24 cellular contexts compared by ENCODE assay signal in the genomic region with DNA sequence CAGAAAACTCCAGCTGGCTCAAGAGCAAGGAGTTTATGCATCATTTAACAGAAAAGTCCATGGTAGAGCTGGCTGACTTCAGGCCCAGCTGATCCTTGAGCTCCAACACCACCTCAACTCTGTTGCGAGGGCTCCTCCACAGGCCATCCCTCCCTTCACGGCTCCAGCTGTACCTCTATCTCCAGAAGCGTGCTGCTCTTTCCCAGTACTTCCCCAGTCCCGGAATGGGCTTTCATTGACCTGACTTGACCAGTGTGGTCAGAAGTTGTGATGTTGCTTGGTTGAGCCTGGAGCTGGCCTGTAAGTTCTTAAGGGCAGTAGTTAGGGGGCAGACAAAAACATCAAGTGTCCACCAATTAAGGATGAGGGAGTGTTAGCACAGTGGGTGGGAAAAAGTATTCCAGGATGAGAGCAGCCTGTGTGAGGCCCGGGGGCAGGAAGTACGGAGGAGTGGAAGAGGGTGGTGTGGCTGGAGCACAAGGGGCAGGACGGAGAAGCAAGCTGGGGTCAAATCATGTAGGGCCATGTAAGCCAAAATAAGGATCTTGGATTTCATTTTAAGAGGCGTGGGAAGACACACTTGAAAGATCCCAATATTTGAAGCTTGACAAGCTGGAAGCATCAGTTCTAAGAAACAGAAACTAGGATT. TPM values are rescaled to one million over a fixed set of nuclear protein-coding genes. Genes with fewer than 3 reads are reported as not detected.
"Had no signal": no experiment of that assay in that cellular context is flagged by ENCODE, and none has a peak within 500 bp of the region (broad histone marks: within the 10 kb centered on the region; RNA-seq: fewer than 3 reads in every experiment).

No MANE protein-coding gene starts in this region.

- DNase-seq: activated CD4-positive, alpha-beta T cell treated with anti-CD3 and anti-CD28 coated beads, Interleukin-2, amount 10 ng/mL, durations not matched to agents 7 days and 5 days; activated CD8-positive, alpha-beta T cell treated with anti-CD3 and anti-CD28 coated beads, Interleukin-2, amount 10 ng/mL, durations not matched to agents 7 days and 5 days; aorta; dermis blood vessel endothelial cell; effector CD8-positive, alpha-beta T cell; foreskin keratinocyte; glutamatergic neuron; hippocampal formation; lower lobe of right lung; naive thymus-derived CD4-positive, alpha-beta T cell; ovary; spleen; stimulated activated CD4-positive, alpha-beta T cell treated with anti-CD3 and anti-CD28 coated beads, Interleukin-4, amount 100 ng/mL, for 1 hour; stimulated activated naive CD4-positive, alpha-beta T cell; T-helper 17 cell; testis; trophoblast cell had no signal

- H3K27me3 Mint-ChIP-seq: activated CD4-positive, alpha-beta T cell treated with anti-CD3 and anti-CD28 coated beads, Interleukin-2, amount 10 ng/mL, durations not matched to agents 7 days and 5 days; activated T-helper 17 cell treated with anti-CD3 and anti-CD28 coated beads, Interleukin-2, amount 50 U/mL, for 72 hours; brain; naive thymus-derived CD4-positive, alpha-beta T cell; T-helper 17 cell had no signal

- H3K4me3 Mint-ChIP-seq: activated CD4-positive, alpha-beta T cell treated with anti-CD3 and anti-CD28 coated beads, Interleukin-2, amount 10 ng/mL, durations not matched to agents 7 days and 5 days; activated CD8-positive, alpha-beta T cell treated with anti-CD3 and anti-CD28 coated beads, Interleukin-2, amount 10 ng/mL, durations not matched to agents 7 days and 5 days; activated T-helper 17 cell treated with anti-CD3 and anti-CD28 coated beads, Interleukin-2, amount 50 U/mL, for 72 hours; brain; naive thymus-derived CD4-positive, alpha-beta T cell; T-helper 17 cell had no signal

- H3K4me1 ChIP-seq: foreskin keratinocyte, lower lobe of right lung, prostate gland, testis, vagina had no signal

- H3K9me3 ChIP-seq: lower lobe of right lung, neutrophil, ovary, prostate gland, spleen, testis, vagina had no signal

- H3K27ac ChIP-seq: foreskin keratinocyte, lower lobe of right lung, neutrophil, ovary, prostate gland, spleen, testis, vagina had no signal

- H3K9me3 Mint-ChIP-seq: activated CD4-positive, alpha-beta T cell treated with anti-CD3 and anti-CD28 coated beads, Interleukin-2, amount 10 ng/mL, durations not matched to agents 7 days and 5 days; activated naive CD4-positive, alpha-beta T cell treated with anti-CD3 and anti-CD28 coated beads, Interleukin-2, amount 50 U/mL, for 72 hours; activated T-helper 17 cell treated with anti-CD3 and anti-CD28 coated beads, Interleukin-2, amount 50 U/mL, for 72 hours; brain; naive thymus-derived CD4-positive, alpha-beta T cell had no signal

- H3K27me3 ChIP-seq: foreskin keratinocyte, neutrophil, ovary, spleen, testis, vagina had no signal

- H3K4me3 ChIP-seq: lower lobe of right lung, ovary, prostate gland, spleen, testis, vagina had no signal

- H3K36me3 ChIP-seq: ovary, prostate gland had no signal

- H3K27ac Mint-ChIP-seq: activated CD4-positive, alpha-beta T cell treated with anti-CD3 and anti-CD28 coated beads, Interleukin-2, amount 10 ng/mL, durations not matched to agents 7 days and 5 days; activated CD8-positive, alpha-beta T cell treated with anti-CD3 and anti-CD28 coated beads, Interleukin-2, amount 10 ng/mL, durations not matched to agents 7 days and 5 days; activated naive CD4-positive, alpha-beta T cell treated with anti-CD3 and anti-CD28 coated beads, Interleukin-2, amount 50 U/mL, for 72 hours; activated T-helper 17 cell treated with anti-CD3 and anti-CD28 coated beads, Interleukin-2, amount 50 U/mL, for 72 hours; brain; T-helper 17 cell had no signal

- H3K4me1 Mint-ChIP-seq: brain had no signal

RNA-seq across cellular contexts. Expression of a gene that starts 24.0 kb away (rescaled TPM):
- total RNA-seq: mesenteric fat pad had no signal
